In genomic region chr3:123090700-123091585, GRCh38 we compare ENCODE assay signal across 11 cellular contexts. TPM values are rescaled to one million over a fixed set of nuclear protein-coding genes. Genes with fewer than 3 reads are reported as not detected.
A peak's percentile ranks its signal among the peaks of the same experiment; 100 is the strongest.
DNase-seq lines count a peak whose midpoint lies in the region; ATAC-seq and TF ChIP-seq lines count a peak whose summit lies in the region.
"Had no signal": no experiment of that assay in that cellular context is flagged by ENCODE, and none has a peak within 500 bp of the region (broad histone marks: within the 10 kb centered on the region; RNA-seq: fewer than 3 reads in every experiment).

No MANE protein-coding gene starts in this region.

- no peak for ATAC-seq in right cardiac atrium
- no peak for ATAC-seq in heart right ventricle
- ATAC-seq in upper lobe of left lung (ENCODE audit: low FRiP score in 2 of 2) = no peak
- no peak for ATAC-seq in HG03039 (IDR thresholded peaks at IDR 0.05; ENCODE audit: unreplicated experiment)
- no peak for ATAC-seq in GM18873 (IDR thresholded peaks at IDR 0.05; ENCODE audit: low FRiP score, unreplicated experiment)
- ATAC-seq: activated T-cell treated with anti-CD3 and anti-CD28 coated beads, Interleukin-2, amount 50 U/mL, for 72 hours had no signal

- H3K27ac ChIP-seq in right cardiac atrium (ENCODE audit: low read length) (peak overlapping the region; percentile 76), heart right ventricle (peak overlapping the region in 5 of 10 donors; percentile 12 to 75 (median 57)), ectodermal cell (ENCODE audit: insufficient read depth, low read depth, low read length, poor library complexity, severe bottlenecking) (peak overlapping the region; percentile 70), upper lobe of left lung (peak overlapping the region in 3 of 4 donors; percentile 5 to 59 (median 10))
- H3K27ac ChIP-seq: PC-9 had no signal

- intact Hi-C loops in right cardiac atrium (cut with DNase I) (no loop called here), heart right ventricle (cut with DNase I) (no loop called here)

- TF ChIP-seq CTCF in heart right ventricle (IDR thresholded peaks at IDR 0.05) = no peak
- TF ChIP-seq CTCF in upper lobe of left lung (IDR thresholded peaks at IDR 0.05) = no peak

- TF ChIP-seq POLR2A in upper lobe of left lung (IDR thresholded peaks at IDR 0.05) = no peak

- no peak for TF ChIP-seq EP300 in upper lobe of left lung (IDR thresholded peaks at IDR 0.05)

- DNase-seq in right cardiac atrium (peak in 2 of 3 donors; percentile 6 to 24), heart right ventricle (no peak), NCI-H2081 treated with DMSO at 0.1 percent for 48 hours (lab: John Stamatoyannopoulos, UW) (peak; percentile 88), upper lobe of left lung (no peak), NCI-H82 (lab: John Stamatoyannopoulos, UW) (no peak)
- DNase-seq: activated T-cell treated with anti-CD3 and anti-CD28 coated beads, Interleukin-2, amount 50 U/mL, for 72 hours; PC-9 had no signal

- H3K4me3 ChIP-seq in right cardiac atrium (ENCODE audit: low read length) (no peak overlapping the region), heart right ventricle (no peak overlapping the region), ectodermal cell (ENCODE audit: insufficient read depth, low read depth, low read length) (no peak overlapping the region), upper lobe of left lung (no peak overlapping the region)
- H3K4me3 ChIP-seq: HAP-1, PC-9 had no signal

- H3K27me3 ChIP-seq in right cardiac atrium (ENCODE audit: control insufficient read depth, insufficient read depth) = no peaks in the 10 kb centered on the region
- H3K27me3 ChIP-seq in heart right ventricle = no peaks in the 10 kb centered on the region
- H3K27me3 ChIP-seq in ectodermal cell (ENCODE audit: control insufficient read depth, insufficient read depth, low read length, poor library complexity, severe bottlenecking) = no peaks in the 10 kb centered on the region
- no peaks in the 10 kb centered on the region for H3K27me3 ChIP-seq in upper lobe of left lung

- 88% methylated on average over 12 of the region's 12 CpGs for WGBS in right cardiac atrium
- 88 to 91% methylated on average over 12 of the region's 12 CpGs for WGBS in heart right ventricle, 2 donors
- 22 to 27% methylated on average over 12 of the region's 12 CpGs for WGBS in ectodermal cell, 2 experiments
- 76 to 83% methylated on average over 12 of the region's 12 CpGs for WGBS in upper lobe of left lung, 2 donors

- H3K9me3 ChIP-seq in right cardiac atrium (ENCODE audit: control insufficient read depth, low read length) = no peaks in the 10 kb centered on the region
- H3K9me3 ChIP-seq in heart right ventricle = no peaks in the 10 kb centered on the region
- no peaks in the 10 kb centered on the region for H3K9me3 ChIP-seq in ectodermal cell (ENCODE audit: control insufficient read depth, low read length)
- no peaks in the 10 kb centered on the region for H3K9me3 ChIP-seq in upper lobe of left lung
- H3K9me3 ChIP-seq: HAP-1 had no signal

- H3K36me3 ChIP-seq in heart right ventricle (peaks cover 0 to 54% (median 0%) of the 10 kb centered on the region in 9 donors), ectodermal cell (ENCODE audit: control insufficient read depth, insufficient read depth, low read length) (no peaks in the 10 kb centered on the region), upper lobe of left lung (peaks cover 0 to 28% (median 11%) of the 10 kb centered on the region in 4 donors)

- H3K4me1 ChIP-seq in right cardiac atrium (ENCODE audit: control insufficient read depth, insufficient read depth, low read length) (peaks cover 17% of the 10 kb centered on the region), heart right ventricle (peaks cover 7 to 48% (median 30%) of the 10 kb centered on the region in 9 donors), ectodermal cell (ENCODE audit: control insufficient read depth, insufficient read depth, low read length) (peaks cover 45% of the 10 kb centered on the region), upper lobe of left lung (peaks cover 13 to 29% (median 24%) of the 10 kb centered on the region in 4 donors)
- H3K4me1 ChIP-seq: HAP-1 had no signal

RNA-seq across cellular contexts. Expression of gene PDIA5, which starts 24.1 kb away (rescaled TPM):
- 10 to 100 TPM in 2 of 4 donors, 1 to 10 TPM in 2; 8.8 to 11.1 (median 9.9) TPM for total RNA-seq in right cardiac atrium
- 8.3 TPM for polyA plus RNA-seq in right cardiac atrium
- total RNA-seq in heart right ventricle = 10 to 100 TPM in 1 of 10 donors, 1 to 10 TPM in 9; 4.2 to 14.6 (median 6.3) TPM
- polyA plus RNA-seq in heart right ventricle = 1 to 10 TPM; 5.7 to 8.1 TPM
- polyA plus RNA-seq in ectodermal cell (2013, experiment 1 of 4) = 12.4 TPM
- 7.2 TPM for polyA plus RNA-seq in ectodermal cell (2013, experiment 2 of 4)
- polyA plus RNA-seq in ectodermal cell (2013, experiment 3 of 4) = 12.2 TPM
- polyA plus RNA-seq in ectodermal cell (2013, experiment 4 of 4) = 10.9 TPM
- 10 to 100 TPM; 25.1 to 38.8 (median 32.9) TPM for total RNA-seq in upper lobe of left lung

Comparison
In these comparisons a context has a peak if more than half of its experiments do, and no peak if none do; other contexts are left out.
1. DNase-seq: peak in right cardiac atrium (2 of 3) and NCI-H2081 treated with DMSO at 0.1 percent for 48 hours (single experiment); none in heart right ventricle (0 of 2), upper lobe of left lung (0 of 2) and NCI-H82 (single experiment).